Comparison of ENCODE assay signal across 16 cellular contexts in genomic region chr18:12305930-12306629, GRCh38. TPM values are rescaled to one million over a fixed set of nuclear protein-coding genes. Genes with fewer than 3 reads are reported as not detected.
DNase-seq lines count a peak whose midpoint lies in the region; ATAC-seq and TF ChIP-seq lines count a peak whose summit lies in the region.
"Had no signal": no experiment of that assay in that cellular context is flagged by ENCODE, and none has a peak within 500 bp of the region (broad histone marks: within the 10 kb centered on the region; RNA-seq: fewer than 3 reads in every experiment).

No MANE protein-coding gene starts in this region.

- H3K9me3 Mint-ChIP-seq in activated T-cell treated with anti-CD3 and anti-CD28 coated beads, Interleukin-2, amount 50 U/mL, for 4 hours = no peaks in the 10 kb centered on the region
- no peaks in the 10 kb centered on the region for H3K9me3 Mint-ChIP-seq in stimulated activated memory B cell treated with anti-CD40 and anti-IgM and Interleukin-4, amounts not matched to agents 10 μg/mL and 1 μg/mL and 100 μg/mL, for 72 hours
- peaks cover 6% of the 10 kb centered on the region for H3K9me3 Mint-ChIP-seq in activated T-cell treated with anti-CD3 and anti-CD28 coated beads, Interleukin-2, amount 50 U/mL, for 24 hours
- no peaks in the 10 kb centered on the region for H3K9me3 Mint-ChIP-seq in activated naive CD4-positive, alpha-beta T cell treated with anti-CD3 and anti-CD28 coated beads, Interleukin-2, amount 10 ng/mL, durations not matched to agents 7 days and 5 days

- no peak overlapping the region for H3K9ac ChIP-seq in iPS-20b (ENCODE audit: low read depth, low read length)
- H3K9ac ChIP-seq: KMS-11 had no signal

- no peaks in the 10 kb centered on the region for H3K36me3 Mint-ChIP-seq in activated T-cell treated with anti-CD3 and anti-CD28 coated beads, Interleukin-2, amount 50 U/mL, for 4 hours (ENCODE audit: insufficient read depth)
- no peaks in the 10 kb centered on the region for H3K36me3 Mint-ChIP-seq in stimulated activated memory B cell treated with anti-CD40 and anti-IgM and Interleukin-4, amounts not matched to agents 10 μg/mL and 1 μg/mL and 100 μg/mL, for 72 hours
- H3K36me3 Mint-ChIP-seq in activated T-cell treated with anti-CD3 and anti-CD28 coated beads, Interleukin-2, amount 50 U/mL, for 24 hours (ENCODE audit: low read depth) = no peaks in the 10 kb centered on the region
- peaks cover 6% of the 10 kb centered on the region for H3K36me3 Mint-ChIP-seq in activated naive CD4-positive, alpha-beta T cell treated with anti-CD3 and anti-CD28 coated beads, Interleukin-2, amount 10 ng/mL, durations not matched to agents 7 days and 5 days

- no peak for ATAC-seq in activated T-cell treated with anti-CD3 and anti-CD28 coated beads, Interleukin-2, amount 50 U/mL, for 4 hours
- ATAC-seq in stimulated activated memory B cell treated with anti-CD40 and anti-IgM and Interleukin-4, amounts not matched to agents 10 μg/mL and 1 μg/mL and 100 μg/mL, for 72 hours = no peak
- ATAC-seq: A549 had no signal

- H3K27me3 Mint-ChIP-seq in activated T-cell treated with anti-CD3 and anti-CD28 coated beads, Interleukin-2, amount 50 U/mL, for 4 hours (ENCODE audit: low read depth) = peaks cover 52% of the 10 kb centered on the region
- H3K27me3 Mint-ChIP-seq in stimulated activated memory B cell treated with anti-CD40 and anti-IgM and Interleukin-4, amounts not matched to agents 10 μg/mL and 1 μg/mL and 100 μg/mL, for 72 hours = peaks cover 44% of the 10 kb centered on the region
- peaks cover 67% of the 10 kb centered on the region for H3K27me3 Mint-ChIP-seq in activated T-cell treated with anti-CD3 and anti-CD28 coated beads, Interleukin-2, amount 50 U/mL, for 24 hours
- peaks cover 78% of the 10 kb centered on the region for H3K27me3 Mint-ChIP-seq in activated naive CD4-positive, alpha-beta T cell treated with anti-CD3 and anti-CD28 coated beads, Interleukin-2, amount 10 ng/mL, durations not matched to agents 7 days and 5 days

- H3K27me3 ChIP-seq in iPS-20b (ENCODE audit: insufficient read depth, low read length) = peaks cover 51% of the 10 kb centered on the region
- H3K27me3 ChIP-seq: ovary had no signal

- peak overlapping the region; percentile 78 for H3K4me3 Mint-ChIP-seq in activated T-cell treated with anti-CD3 and anti-CD28 coated beads, Interleukin-2, amount 50 U/mL, for 4 hours
- H3K4me3 Mint-ChIP-seq in stimulated activated memory B cell treated with anti-CD40 and anti-IgM and Interleukin-4, amounts not matched to agents 10 μg/mL and 1 μg/mL and 100 μg/mL, for 72 hours = peak overlapping the region; percentile 74
- H3K4me3 Mint-ChIP-seq in activated T-cell treated with anti-CD3 and anti-CD28 coated beads, Interleukin-2, amount 50 U/mL, for 24 hours = no peak overlapping the region
- H3K4me3 Mint-ChIP-seq in activated naive CD4-positive, alpha-beta T cell treated with anti-CD3 and anti-CD28 coated beads, Interleukin-2, amount 10 ng/mL, durations not matched to agents 7 days and 5 days = no peak overlapping the region

- no peak for DNase-seq in activated T-cell treated with anti-CD3 and anti-CD28 coated beads, Interleukin-2, amount 50 U/mL, for 4 hours
- DNase-seq in activated T-cell treated with anti-CD3 and anti-CD28 coated beads for 4 hours = no peak
- no peak for DNase-seq in astrocyte of the cerebellum (ENCODE audit: low read depth)
- no peak for DNase-seq in activated T-cell treated with anti-CD3 and anti-CD28 coated beads, Interleukin-2, amount 50 U/mL, for 24 hours
- DNase-seq in NCI-H2081 treated with DMSO at 0.1 percent for 48 hours (lab: John Stamatoyannopoulos, UW) = no peak
- DNase-seq in activated naive CD4-positive, alpha-beta T cell treated with anti-CD3 and anti-CD28 coated beads, Interleukin-2, amount 10 ng/mL, durations not matched to agents 7 days and 5 days = no peak
- DNase-seq: activated CD4-positive, CD25-positive, alpha-beta regulatory T cell treated with anti-CD3 and anti-CD28 coated beads, Interleukin-2, amount 50 U/mL, for 72 hours; activated naive CD4-positive, alpha-beta T cell treated with anti-CD3 and anti-CD28 coated beads, Interleukin-2, amount 50 U/mL, for 16 hours; GF-D8; RPMI8226 had no signal

- in situ Hi-C loops in astrocyte of the cerebellum (cut with HindIII; ENCODE audit: low sequenced_read_pairs) = no loop called here

- no peak overlapping the region for H3K27ac Mint-ChIP-seq in stimulated activated memory B cell treated with anti-CD40 and anti-IgM and Interleukin-4, amounts not matched to agents 10 μg/mL and 1 μg/mL and 100 μg/mL, for 72 hours
- H3K27ac Mint-ChIP-seq in activated T-cell treated with anti-CD3 and anti-CD28 coated beads, Interleukin-2, amount 50 U/mL, for 24 hours = no peak overlapping the region
- H3K27ac Mint-ChIP-seq in activated naive CD4-positive, alpha-beta T cell treated with anti-CD3 and anti-CD28 coated beads, Interleukin-2, amount 10 ng/mL, durations not matched to agents 7 days and 5 days = no peak overlapping the region

- no peak overlapping the region for H3K27ac ChIP-seq in iPS-20b (ENCODE audit: low read length)
- H3K27ac ChIP-seq: A549, KMS-11, ovary had no signal

- H3K9me3 ChIP-seq in iPS-20b (ENCODE audit: insufficient read depth, low read depth, low read length) = no peaks in the 10 kb centered on the region
- H3K9me3 ChIP-seq: ovary had no signal

- CTCF ChIA-PET in activated naive CD4-positive, alpha-beta T cell treated with anti-CD3 and anti-CD28 coated beads, Interleukin-2, amount 10 ng/mL, durations not matched to agents 7 days and 5 days (lab: Charles Lee) = no interaction called here

- peaks cover 12% of the 10 kb centered on the region for H3K4me1 Mint-ChIP-seq in activated T-cell treated with anti-CD3 and anti-CD28 coated beads, Interleukin-2, amount 50 U/mL, for 4 hours (ENCODE audit: low read depth)
- H3K4me1 Mint-ChIP-seq in stimulated activated memory B cell treated with anti-CD40 and anti-IgM and Interleukin-4, amounts not matched to agents 10 μg/mL and 1 μg/mL and 100 μg/mL, for 72 hours = peaks cover 24% of the 10 kb centered on the region
- H3K4me1 Mint-ChIP-seq in activated T-cell treated with anti-CD3 and anti-CD28 coated beads, Interleukin-2, amount 50 U/mL, for 24 hours (ENCODE audit: low read depth) = peaks cover 16% of the 10 kb centered on the region
- H3K4me1 Mint-ChIP-seq in activated naive CD4-positive, alpha-beta T cell treated with anti-CD3 and anti-CD28 coated beads, Interleukin-2, amount 10 ng/mL, durations not matched to agents 7 days and 5 days = peaks cover 16% of the 10 kb centered on the region

- TF ChIP-seq CTCF in astrocyte of the cerebellum (IDR thresholded peaks at IDR 0.05; ENCODE audit: low read depth, low read length, missing control alignments) = no peak

- peaks cover 11% of the 10 kb centered on the region for H3K4me1 ChIP-seq in iPS-20b (ENCODE audit: insufficient read depth, low read length)

- H3K36me3 ChIP-seq in iPS-20b (ENCODE audit: insufficient read depth, low read depth, low read length) = peaks cover 15% of the 10 kb centered on the region
- H3K36me3 ChIP-seq: ovary had no signal

- H3K4me3 ChIP-seq in astrocyte of the cerebellum (ENCODE audit: low read depth, low read length) = peak overlapping the region; percentile 73
- H3K4me3 ChIP-seq in iPS-20b (ENCODE audit: low read length) = peak overlapping the region; percentile 64; the same call in 1 of the 2 replicates
- H3K4me3 ChIP-seq: A549 had no signal

RNA-seq across cellular contexts. Expression of gene TUBB6, which starts 2.0 kb away (rescaled TPM):
- total RNA-seq in activated T-cell treated with anti-CD3 and anti-CD28 coated beads, Interleukin-2, amount 50 U/mL, for 4 hours = 1 to 10 TPM; 1.1 to 2.6 (median 1.3) TPM

RNA-seq across cellular contexts. Expression of gene CIDEA, which starts 51.9 kb away (rescaled TPM):
- not detected for total RNA-seq in activated T-cell treated with anti-CD3 and anti-CD28 coated beads, Interleukin-2, amount 50 U/mL, for 4 hours
- total RNA-seq: ovary, ureter had no signal

Comparison
In these comparisons a context has a peak if more than half of its experiments do, and no peak if none do; other contexts are left out.
1. H3K4me3 Mint-ChIP-seq: peak in activated T-cell treated with anti-CD3 and anti-CD28 coated beads, Interleukin-2, amount 50 U/mL, for 4 hours (single experiment) and stimulated activated memory B cell treated with anti-CD40 and anti-IgM and Interleukin-4, amounts not matched to agents 10 μg/mL and 1 μg/mL and 100 μg/mL, for 72 hours (single experiment); none in activated T-cell treated with anti-CD3 and anti-CD28 coated beads, Interleukin-2, amount 50 U/mL, for 24 hours (single experiment) and activated naive CD4-positive, alpha-beta T cell treated with anti-CD3 and anti-CD28 coated beads, Interleukin-2, amount 10 ng/mL, durations not matched to agents 7 days and 5 days (single experiment).